Comparison of ENCODE assay signal across 8 cellular contexts in genomic region chr22:46087816-46088277, GRCh38.
A peak's percentile ranks its signal among the peaks of the same experiment; 100 is the strongest.
DNase-seq lines count a peak whose midpoint lies in the region; ATAC-seq and TF ChIP-seq lines count a peak whose summit lies in the region.

No MANE protein-coding gene starts in this region.

- TF ChIP-seq CTCF in liver (IDR thresholded peaks at IDR 0.05; ENCODE audit: low read depth, low read length, missing input control) (no peak), upper lobe of right lung (IDR thresholded peaks at IDR 0.05) (no peak)

- peaks cover 0 to 1% (median 0%) of the 10 kb centered on the region in 4 donors for H3K36me3 ChIP-seq in liver (ENCODE audit: control insufficient read depth in 4 of 4, insufficient read depth in 3 of 4, low read depth in 1 of 4, low read length in 3 of 4)
- H3K36me3 ChIP-seq in upper lobe of right lung: peaks cover 54% of the 10 kb centered on the region

- H3K27ac ChIP-seq in caudate nucleus (ENCODE audit: low read depth, low read length) (peak overlapping the region; percentile 98), liver (ENCODE audit: low read depth in 1 of 2, low read length in 2 of 2) (peak overlapping the region; percentile 80 to 96), upper lobe of right lung (peak overlapping the region; percentile 98)

- peak; percentile 64 for DNase-seq in NCI-H2029 (lab: John Stamatoyannopoulos, UW)
- DNase-seq in NCI-H2029 treated with DMSO at 0.1 percent for 48 hours (lab: John Stamatoyannopoulos, UW): no peak
- peak; percentile 59 to 98 (median 93) for DNase-seq in caudate nucleus (lab: John Stamatoyannopoulos, UW)
- DNase-seq in upper lobe of right lung: peak; percentile 84
- DNase-seq in activated naive CD4-positive, alpha-beta T cell treated with Interleukin-2 at 50 U/mL for 16 hours: no peak
- no peak for DNase-seq in activated effector memory CD4-positive, alpha-beta T cell treated with anti-CD3 and anti-CD28 coated beads, Interleukin-2, amount 50 U/mL, for 16 hours

- TF ChIP-seq RAD21 in liver (IDR thresholded peaks at IDR 0.05): no peak

- H3K4me3 ChIP-seq in liver (ENCODE audit: low read depth in 1 of 3, low read length in 3 of 3) (peak overlapping the region in 1 of 3 donors; percentile 34), upper lobe of right lung (peak overlapping the region; percentile 30)

- H3K9ac ChIP-seq in liver (ENCODE audit: low read depth in 1 of 2, low read length in 2 of 2): no peak overlapping the region

- H3K9me3 ChIP-seq in liver (ENCODE audit: control insufficient read depth in 4 of 4, low read length in 3 of 4) (no peaks in the 10 kb centered on the region), upper lobe of right lung (no peaks in the 10 kb centered on the region)

- WGBS in liver: 20% methylated on average over 22 of the region's 22 CpGs

- H3K27me3 ChIP-seq in liver (ENCODE audit: control insufficient read depth in 4 of 4, insufficient read depth in 4 of 4, low read length in 3 of 4): no peaks in the 10 kb centered on the region
- H3K27me3 ChIP-seq in upper lobe of right lung: no peaks in the 10 kb centered on the region

- intact Hi-C loops in upper lobe of right lung (cut with DNase I): no loop called here

- H3K4me1 ChIP-seq in liver (ENCODE audit: control insufficient read depth in 4 of 4, insufficient read depth in 4 of 4, low read length in 3 of 4) (peaks cover 42 to 80% (median 73%) of the 10 kb centered on the region in 4 donors), upper lobe of right lung (peaks cover 99% of the 10 kb centered on the region)

- ATAC-seq in upper lobe of right lung (peak; percentile 51), HG02610 (IDR thresholded peaks at IDR 0.05; ENCODE audit: unreplicated experiment) (no peak)

TF ChIP-seq in liver, 16 proteins besides CTCF, POLR2A, EP300 and RAD21:
- TF ChIP-seq FOXA1 (IDR thresholded peaks at IDR 0.05): peak; percentile 8
- TF ChIP-seq, protein P1, sequence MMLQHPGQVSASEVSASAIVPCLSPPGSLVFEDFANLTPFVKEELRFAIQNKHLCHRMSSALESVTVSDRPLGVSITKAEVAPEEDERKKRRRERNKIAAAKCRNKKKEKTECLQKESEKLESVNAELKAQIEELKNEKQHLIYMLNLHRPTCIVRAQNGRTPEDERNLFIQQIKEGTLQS (IDR thresholded peaks at IDR 0.05): no peak
- TF ChIP-seq SP1 (IDR thresholded peaks at IDR 0.05): no peak
- TF ChIP-seq GABPA (IDR thresholded peaks at IDR 0.05 in 1 of 2, conservative IDR thresholded peaks at IDR 0.05 in 1 of 2): no peak
- no peak for TF ChIP-seq TAF1 (conservative IDR thresholded peaks at IDR 0.05)
- no peak for TF ChIP-seq FOXA2 (IDR thresholded peaks at IDR 0.05)
- TF ChIP-seq HNF4G (IDR thresholded peaks at IDR 0.05): no peak
- TF ChIP-seq JUND (IDR thresholded peaks at IDR 0.05): peak in 1 of 2 donors; percentile 15
- no peak for TF ChIP-seq REST (IDR thresholded peaks at IDR 0.05)
- peak; percentile 62 for TF ChIP-seq YY1 (IDR thresholded peaks at IDR 0.05)
- TF ChIP-seq ZBTB33 (IDR thresholded peaks at IDR 0.05): no peak
- TF ChIP-seq NR2F2 (IDR thresholded peaks at IDR 0.05): no peak
- TF ChIP-seq RXRA (IDR thresholded peaks at IDR 0.05): peak in 1 of 2 donors; percentile 35
- peak in 1 of 2 donors; percentile 64 for TF ChIP-seq HNF4A (conservative IDR thresholded peaks at IDR 0.05)
- no peak for TF ChIP-seq MAX (IDR thresholded peaks at IDR 0.05)
- peak in 1 of 2 donors; percentile 17 for TF ChIP-seq EGR1 (IDR thresholded peaks at IDR 0.05; ENCODE audit: low read depth in 2 of 2)

Comparison
In these comparisons a context has a peak if more than half of its experiments do, and no peak if none do; other contexts are left out.
1. DNase-seq: peak in NCI-H2029 (single experiment), caudate nucleus (61 of 61) and upper lobe of right lung (single experiment); none in NCI-H2029 treated with DMSO at 0.1 percent for 48 hours (single experiment), activated naive CD4-positive, alpha-beta T cell treated with Interleukin-2 at 50 U/mL for 16 hours (single experiment) and activated effector memory CD4-positive, alpha-beta T cell treated with anti-CD3 and anti-CD28 coated beads, Interleukin-2, amount 50 U/mL, for 16 hours (single experiment).
2. Peak in every context shown above with its lines, with median percentiles within 50 percentile points of each other: H3K27ac ChIP-seq.